Comparison of ENCODE assay signal across 10 cellular contexts in the genomic region with DNA sequence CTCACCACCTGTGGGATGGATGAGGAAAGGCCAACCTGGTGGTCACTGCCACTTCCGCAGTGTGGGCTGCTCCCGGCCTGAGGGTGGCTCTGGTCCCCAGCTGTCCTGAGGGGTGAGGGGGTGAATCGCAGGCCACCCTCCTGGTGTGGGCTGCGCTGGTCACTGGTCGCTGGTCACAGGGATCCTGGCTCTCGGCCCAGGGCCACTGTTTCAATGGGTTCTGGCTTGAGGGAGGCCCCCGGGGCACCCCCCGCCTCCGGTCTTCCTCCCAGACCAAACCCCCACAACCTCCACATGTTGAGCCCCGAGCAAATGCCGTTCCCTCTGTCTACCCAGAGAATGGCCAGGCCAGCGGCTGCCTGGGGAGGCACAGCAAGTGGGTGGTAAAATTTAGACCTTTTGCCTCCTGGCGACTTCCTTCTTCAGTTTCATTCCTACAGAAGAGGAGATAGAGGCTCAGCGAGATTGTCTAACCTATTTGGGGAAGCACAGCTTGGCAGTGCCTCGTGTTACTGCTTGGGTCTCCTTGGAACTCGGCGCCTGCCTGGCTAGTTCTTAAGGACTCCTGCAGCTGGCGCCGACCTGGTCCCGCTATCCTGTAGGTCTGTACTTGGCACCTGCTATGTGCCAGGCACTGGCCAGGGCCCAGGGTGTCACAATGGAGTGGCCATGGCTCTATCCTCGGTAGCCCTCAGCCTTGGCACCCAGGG. TPM values are rescaled to one million over a fixed set of nuclear protein-coding genes. Genes with fewer than 3 reads are reported as not detected.
DNase-seq lines count a peak whose midpoint lies in the region; ATAC-seq lines count a peak whose summit lies in the region.
"Had no signal": no experiment of that assay in that cellular context is flagged by ENCODE, and none has a peak within 500 bp of the region (broad histone marks: within the 10 kb centered on the region; RNA-seq: fewer than 3 reads in every experiment).

No MANE protein-coding gene starts in this region.

- no peaks in the 10 kb centered on the region for H3K9me3 Mint-ChIP-seq in activated naive CD8-positive, alpha-beta T cell (ENCODE audit: low read depth)
- no peaks in the 10 kb centered on the region for H3K9me3 Mint-ChIP-seq in activated naive CD8-positive, alpha-beta T cell treated with anti-CD3 and anti-CD28 coated beads for 36 hours
- no peaks in the 10 kb centered on the region for H3K9me3 Mint-ChIP-seq in activated CD8-positive, alpha-beta memory T cell treated with anti-CD3 and anti-CD28 coated beads, Interleukin-2, amount 10 ng/mL, durations not matched to agents 7 days and 5 days (ENCODE audit: low read depth)

- H3K4me1 Mint-ChIP-seq in activated naive CD8-positive, alpha-beta T cell (ENCODE audit: low read depth) = peaks cover 1% of the 10 kb centered on the region
- H3K4me1 Mint-ChIP-seq in activated naive CD8-positive, alpha-beta T cell treated with anti-CD3 and anti-CD28 coated beads for 36 hours = peaks cover 3% of the 10 kb centered on the region
- H3K4me1 Mint-ChIP-seq in activated CD8-positive, alpha-beta memory T cell treated with anti-CD3 and anti-CD28 coated beads, Interleukin-2, amount 10 ng/mL, durations not matched to agents 7 days and 5 days = no peaks in the 10 kb centered on the region

- no peak for DNase-seq in activated naive CD8-positive, alpha-beta T cell treated with anti-CD3 and anti-CD28 coated beads for 36 hours
- no peak for DNase-seq in activated CD8-positive, alpha-beta memory T cell treated with anti-CD3 and anti-CD28 coated beads, Interleukin-2, amount 10 ng/mL, durations not matched to agents 7 days and 5 days
- DNase-seq in HT-29 (ENCODE audit: low spot score) = no peak
- DNase-seq: activated CD4-positive, alpha-beta T cell treated with anti-CD3 and anti-CD28 coated beads for 1 hour; NCI-H510A treated with DMSO at 0.1 percent for 48 hours had no signal

- H3K9me3 ChIP-seq in endocrine pancreas (ENCODE audit: control insufficient read depth, low read length) (no peaks in the 10 kb centered on the region), muscle layer of duodenum (ENCODE audit: control insufficient read depth in 1 of 2, low read length in 2 of 2) (no peaks in the 10 kb centered on the region)

- H3K9ac ChIP-seq in endocrine pancreas (ENCODE audit: control insufficient read depth, insufficient read depth, low read length) = peak overlapping the region; percentile 6

- no peak for ATAC-seq in GM19455 (IDR thresholded peaks at IDR 0.05; ENCODE audit: unreplicated experiment)
- no peak for ATAC-seq in activated CD8-positive, alpha-beta memory T cell treated with anti-CD3 and anti-CD28 coated beads, Interleukin-2, amount 10 ng/mL, durations not matched to agents 7 days and 5 days

- no peak overlapping the region for H3K4me3 Mint-ChIP-seq in activated naive CD8-positive, alpha-beta T cell
- H3K4me3 Mint-ChIP-seq in activated naive CD8-positive, alpha-beta T cell treated with anti-CD3 and anti-CD28 coated beads for 36 hours = no peak overlapping the region
- no peak overlapping the region for H3K4me3 Mint-ChIP-seq in activated CD8-positive, alpha-beta memory T cell treated with anti-CD3 and anti-CD28 coated beads, Interleukin-2, amount 10 ng/mL, durations not matched to agents 7 days and 5 days

- H3K36me3 ChIP-seq in endocrine pancreas (ENCODE audit: control insufficient read depth, insufficient read depth, low read length) = no peaks in the 10 kb centered on the region
- no peaks in the 10 kb centered on the region for H3K36me3 ChIP-seq in muscle layer of duodenum (ENCODE audit: control insufficient read depth in 1 of 2, insufficient read depth in 2 of 2, low read length in 2 of 2)
- no peaks in the 10 kb centered on the region for H3K36me3 ChIP-seq in urinary bladder (ENCODE audit: insufficient read depth)

- H3K36me3 Mint-ChIP-seq in activated naive CD8-positive, alpha-beta T cell = no peaks in the 10 kb centered on the region
- no peaks in the 10 kb centered on the region for H3K36me3 Mint-ChIP-seq in activated naive CD8-positive, alpha-beta T cell treated with anti-CD3 and anti-CD28 coated beads for 36 hours
- no peaks in the 10 kb centered on the region for H3K36me3 Mint-ChIP-seq in activated CD8-positive, alpha-beta memory T cell treated with anti-CD3 and anti-CD28 coated beads, Interleukin-2, amount 10 ng/mL, durations not matched to agents 7 days and 5 days

- H3K27me3 ChIP-seq in endocrine pancreas (ENCODE audit: control insufficient read depth, insufficient read depth, low read length) = no peaks in the 10 kb centered on the region
- no peaks in the 10 kb centered on the region for H3K27me3 ChIP-seq in muscle layer of duodenum (ENCODE audit: low read depth, low read length)

- WGBS in urinary bladder = 80% methylated on average over 21 of the region's 21 CpGs

- H3K4me3 ChIP-seq in endocrine pancreas (ENCODE audit: control insufficient read depth, insufficient read depth, low read length) (no peak overlapping the region), muscle layer of duodenum (ENCODE audit: low read depth in 1 of 2, low read length in 2 of 2) (no peak overlapping the region), urinary bladder (ENCODE audit: low read depth, low read length) (no peak overlapping the region)

- peak overlapping the region; percentile 41 for H3K27ac Mint-ChIP-seq in activated naive CD8-positive, alpha-beta T cell
- no peak overlapping the region for H3K27ac Mint-ChIP-seq in activated naive CD8-positive, alpha-beta T cell treated with anti-CD3 and anti-CD28 coated beads for 36 hours
- H3K27ac Mint-ChIP-seq in activated CD8-positive, alpha-beta memory T cell treated with anti-CD3 and anti-CD28 coated beads, Interleukin-2, amount 10 ng/mL, durations not matched to agents 7 days and 5 days = no peak overlapping the region

- CTCF ChIA-PET in activated CD8-positive, alpha-beta memory T cell treated with anti-CD3 and anti-CD28 coated beads, Interleukin-2, amount 10 ng/mL, durations not matched to agents 7 days and 5 days (lab: Charles Lee) = no interaction called here

- H3K27me3 Mint-ChIP-seq in activated naive CD8-positive, alpha-beta T cell = no peaks in the 10 kb centered on the region
- no peaks in the 10 kb centered on the region for H3K27me3 Mint-ChIP-seq in activated naive CD8-positive, alpha-beta T cell treated with anti-CD3 and anti-CD28 coated beads for 36 hours
- peaks cover 11% of the 10 kb centered on the region for H3K27me3 Mint-ChIP-seq in activated CD8-positive, alpha-beta memory T cell treated with anti-CD3 and anti-CD28 coated beads, Interleukin-2, amount 10 ng/mL, durations not matched to agents 7 days and 5 days

- H3K27ac ChIP-seq in muscle layer of duodenum (ENCODE audit: low read length) = peak overlapping the region; percentile 74
- peak overlapping the region; percentile 79 for H3K27ac ChIP-seq in urinary bladder (ENCODE audit: low read depth)

- H3K4me1 ChIP-seq in endocrine pancreas (ENCODE audit: control insufficient read depth, insufficient read depth, low read length) = no peaks in the 10 kb centered on the region
- H3K4me1 ChIP-seq in muscle layer of duodenum (ENCODE audit: control insufficient read depth in 1 of 2, insufficient read depth in 2 of 2, low read length in 2 of 2) = peaks cover 28 to 86% of the 10 kb centered on the region in 2 donors
- H3K4me1 ChIP-seq in urinary bladder (ENCODE audit: insufficient read depth) = no peaks in the 10 kb centered on the region

RNA-seq across cellular contexts. Expression of a gene that starts 48.2 kb away (rescaled TPM):
- total RNA-seq in activated naive CD8-positive, alpha-beta T cell treated with anti-CD3 and anti-CD28 coated beads for 36 hours = 10 to 100 TPM; 11.0 to 11.4 TPM
- total RNA-seq in urinary bladder = 19.7 TPM
- polyA plus RNA-seq in urinary bladder = 70.6 TPM
- total RNA-seq in activated CD8-positive, alpha-beta memory T cell treated with anti-CD3 and anti-CD28 coated beads, Interleukin-2, amount 10 ng/mL, durations not matched to agents 7 days and 5 days = 1 to 10 TPM in 1 of 2 experiments, under 1 TPM in 1; 0.91 to 1.5 TPM
- 63.4 and 74.4 TPM in 2 replicates for total RNA-seq in HT-29 (2014; rRNA removed; shearing (Covaris generic))
